8 cellular contexts compared by ENCODE assay signal in the genomic region with DNA sequence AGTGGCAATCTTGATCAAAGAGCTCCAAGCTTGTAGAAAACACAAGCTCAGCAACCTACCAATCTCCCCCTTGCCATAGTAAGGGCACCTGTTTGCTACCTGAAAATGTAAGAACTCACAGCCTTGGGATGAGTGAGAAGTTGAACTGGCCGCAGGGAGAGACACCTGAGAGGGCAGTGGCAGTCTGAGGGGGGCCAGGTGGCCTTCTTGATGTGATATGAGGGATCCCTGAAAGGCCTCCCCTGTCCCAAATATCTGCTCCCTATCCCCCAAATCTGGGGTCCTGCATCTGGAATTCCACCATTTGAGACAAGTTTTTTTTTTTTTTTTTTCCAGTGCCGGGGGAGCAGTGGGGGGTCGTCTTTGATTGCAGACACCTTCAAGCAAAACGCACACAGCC.
DNase-seq lines count a peak whose midpoint lies in the region; ATAC-seq and TF ChIP-seq lines count a peak whose summit lies in the region.

No MANE protein-coding gene starts in this region.

- H3K36me3 Mint-ChIP-seq in naive B cell, result no peaks in the 10 kb centered on the region

- peak overlapping the region in 1 of 2 donors; percentile 60 for H3K9ac ChIP-seq in duodenal mucosa (ENCODE audit: low read depth in 1 of 2, low read length in 2 of 2)

- TF ChIP-seq CTCF in left ventricle myocardium inferior (IDR thresholded peaks at IDR 0.05; ENCODE audit: borderline replicate concordance), result no peak

- H3K9me3 ChIP-seq in left ventricle myocardium inferior (replicated peaks) (no peaks in the 10 kb centered on the region), duodenal mucosa (ENCODE audit: control insufficient read depth in 1 of 2, low read length in 2 of 2) (no peaks in the 10 kb centered on the region)

- H3K4me1 Mint-ChIP-seq in naive B cell, result peaks cover 0 to 8% (median 7%) of the 10 kb centered on the region in 3 donors

- H3K4me3 ChIP-seq in left ventricle myocardium inferior, result peak overlapping the region; percentile 81
- H3K4me3 ChIP-seq in duodenal mucosa (ENCODE audit: low read depth in 1 of 2, low read length in 2 of 2), result peak overlapping the region; percentile 66

- H3K27ac ChIP-seq in left ventricle myocardium inferior (replicated peaks) (peak overlapping the region; percentile 95), duodenal mucosa (ENCODE audit: low read depth, low read length) (no peak overlapping the region)

- H3K4me1 ChIP-seq in left ventricle myocardium inferior, result peaks cover 33% of the 10 kb centered on the region
- peaks cover 22 to 35% of the 10 kb centered on the region in 2 donors for H3K4me1 ChIP-seq in duodenal mucosa (ENCODE audit: control insufficient read depth in 1 of 2, insufficient read depth in 2 of 2, low read length in 2 of 2)

- intact Hi-C loops in left ventricle myocardium inferior (cut with micrococcal nuclease) (no loop called here), Right ventricle myocardium inferior (cut with DNase I) (loop anchor here (10.0 kb wide), 1 partner anchor 126 kb away; no protein-coding TSS in a partner anchor)

- ATAC-seq in Right ventricle myocardium inferior, result no peak
- ATAC-seq in naive B cell (ENCODE audit: low read depth in 2 of 2), result no peak

- peak overlapping the region in 1 of 6 donors; percentile 16 for H3K27ac Mint-ChIP-seq in naive B cell

- H3K9me3 Mint-ChIP-seq in naive B cell, result peaks cover 0 to 2% (median 0%) of the 10 kb centered on the region in 7 donors

- no peaks in the 10 kb centered on the region for H3K36me3 ChIP-seq in left ventricle myocardium inferior
- no peaks in the 10 kb centered on the region for H3K36me3 ChIP-seq in duodenal mucosa (ENCODE audit: control insufficient read depth in 1 of 2, insufficient read depth in 2 of 2, low read length in 2 of 2)

- H3K27me3 Mint-ChIP-seq in naive B cell, result peaks cover 44 to 81% (median 69%) of the 10 kb centered on the region in 3 donors

- peak overlapping the region in 7 of 8 donors; percentile 41 to 77 (median 69) for H3K4me3 Mint-ChIP-seq in naive B cell

- no peaks in the 10 kb centered on the region for H3K27me3 ChIP-seq in left ventricle myocardium inferior (ENCODE audit: low read depth)
- H3K27me3 ChIP-seq in duodenal mucosa (ENCODE audit: control insufficient read depth in 1 of 2, insufficient read depth in 2 of 2, low read length in 2 of 2), result no peaks in the 10 kb centered on the region

- DNase-seq in left ventricle myocardium inferior (no peak), Right ventricle myocardium inferior (ENCODE audit: missing footprints) (no peak), naive B cell (no peak), kidney tubule cell (ENCODE audit: low spot score) (no peak), amniotic stem cell (lab: John Stamatoyannopoulos, UW) (no peak), NCI-H1436 treated with DMSO at 0.1 percent for 48 hours (lab: John Stamatoyannopoulos, UW) (no peak), cerebellum (ENCODE audit: low spot score) (no peak)
